In the genomic region with DNA sequence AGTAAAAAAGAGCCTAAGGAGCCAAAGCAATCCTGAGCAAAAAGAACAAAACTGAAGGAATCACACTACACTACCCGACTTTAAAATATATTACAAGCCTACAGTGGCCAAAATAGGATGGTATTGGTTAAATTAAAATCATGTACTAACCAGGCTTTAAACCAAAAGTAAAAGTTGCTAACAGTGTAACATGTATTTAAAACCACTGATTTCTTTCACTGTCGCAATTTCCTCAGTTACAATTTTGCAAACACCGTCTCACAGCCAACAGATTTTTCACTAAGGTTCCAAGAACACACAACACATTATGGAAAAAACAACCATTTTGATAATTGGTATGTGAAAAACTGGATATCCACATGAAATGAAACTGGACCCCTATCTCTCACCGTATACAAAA, we compare ENCODE assay signal across 1 cellular context.
TF ChIP-seq lines count a peak whose summit lies in the region.

No MANE protein-coding gene starts in this region.

TF ChIP-seq in WTC11, 78 proteins besides CTCF, POLR2A, EP300 and RAD21 (continued from another document):
- TF ChIP-seq GTF2I (CRISPR knock-in tag; conservative IDR thresholded peaks at IDR 0.05) (no peak), HMGA2 (CRISPR knock-in tag; IDR thresholded peaks at IDR 0.05) (no peak), NFATC4 (CRISPR knock-in tag; IDR thresholded peaks at IDR 0.05) (no peak), MXD4 (CRISPR knock-in tag; IDR thresholded peaks at IDR 0.05; ENCODE audit: borderline replicate concordance) (no peak), CBFB (CRISPR knock-in tag; IDR thresholded peaks at IDR 0.05; ENCODE audit: low read depth) (no peak)
